ENCODE assay signal across 26 cellular contexts in the genomic region with DNA sequence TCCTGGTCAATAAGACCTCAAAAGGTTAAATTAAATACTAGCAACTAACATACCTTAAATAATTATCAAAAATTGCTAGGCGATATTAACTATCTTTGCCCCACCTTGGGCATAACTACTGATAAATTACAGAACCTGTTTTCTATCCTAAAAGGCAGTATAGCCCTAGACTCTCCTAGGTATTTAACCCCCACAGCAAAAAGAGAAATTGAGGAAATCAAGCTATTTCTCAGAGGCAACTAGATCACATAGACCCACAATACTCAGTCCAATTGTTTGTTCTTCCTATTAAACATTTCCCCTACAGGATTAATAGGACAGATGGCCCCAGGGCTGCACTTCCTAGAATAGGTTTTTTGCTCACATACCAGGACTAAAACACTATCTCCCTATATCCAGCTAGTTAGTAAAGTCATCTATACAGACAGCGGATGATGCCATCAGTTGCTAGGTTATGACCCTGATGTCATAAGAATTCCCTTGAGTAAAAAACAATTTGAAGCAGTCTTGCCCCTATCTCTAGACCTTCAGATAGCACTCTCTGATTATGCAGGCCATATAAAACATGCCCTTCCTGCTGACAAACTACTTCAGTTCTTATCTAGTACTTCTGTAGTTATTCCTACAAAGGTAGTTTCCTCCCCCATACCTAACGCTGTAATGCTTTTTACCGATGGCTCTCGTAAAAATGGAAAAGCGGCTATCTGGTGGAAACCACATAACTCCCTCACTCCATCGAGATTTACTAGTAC.
"Had no signal": no experiment of that assay in that cellular context is flagged by ENCODE, and none has a peak within 500 bp of the region (broad histone marks: within the 10 kb centered on the region; RNA-seq: fewer than 3 reads in every experiment).

No MANE protein-coding gene starts in this region.

- DNase-seq: activated CD4-positive, alpha-beta T cell treated with anti-CD3 and anti-CD28 coated beads for 36 hours; activated CD4-positive, alpha-beta T cell treated with anti-CD3 and anti-CD28 coated beads, Interleukin-2, amount 10 ng/mL, durations not matched to agents 7 days and 5 days; activated CD4-positive, alpha-beta T cell treated with anti-CD3 and anti-CD28 coated beads, Interleukin-2, amount 50 U/mL, for 48 hours; activated CD8-positive, alpha-beta T cell treated with anti-CD3 and anti-CD28 coated beads, Interleukin-2, amount 10 ng/mL, durations not matched to agents 7 days and 5 days; activated gamma-delta T cell treated with Interleukin-2 at 50 U/mL for 16 hours; activated naive CD4-positive, alpha-beta T cell treated with anti-CD3 and anti-CD28 coated beads for 36 hours; activated T-cell treated with anti-CD3 and anti-CD28 coated beads, Interleukin-2, amount 50 U/mL, for 24 hours; adrenal gland; caudate nucleus; NCI-H1105; NCI-H1417 treated with DMSO at 0.1 percent for 48 hours; NCI-H187 treated with DMSO at 0.1 percent for 48 hours; NCI-H2081; NCI-H2171 treated with DMSO at 0.1 percent for 48 hours; NCI-H2227 treated with DMSO at 0.1 percent for 48 hours; NCI-H446 treated with DMSO at 0.1 percent for 48 hours; PC-3; Right ventricle myocardium superior; SW 1271; T-helper 1 cell; T-helper 2 cell; T-helper 9 cell had no signal

- H3K27me3 Mint-ChIP-seq: activated CD4-positive, alpha-beta T cell treated with anti-CD3 and anti-CD28 coated beads for 36 hours; activated CD4-positive, alpha-beta T cell treated with anti-CD3 and anti-CD28 coated beads, Interleukin-2, amount 10 ng/mL, durations not matched to agents 7 days and 5 days; activated T-cell treated with anti-CD3 and anti-CD28 coated beads, Interleukin-2, amount 50 U/mL, for 24 hours; brain had no signal

- H3K4me1 Mint-ChIP-seq: activated CD4-positive, alpha-beta T cell treated with anti-CD3 and anti-CD28 coated beads for 36 hours; activated CD4-positive, alpha-beta T cell treated with anti-CD3 and anti-CD28 coated beads, Interleukin-2, amount 10 ng/mL, durations not matched to agents 7 days and 5 days had no signal

- H3K9me3 Mint-ChIP-seq: activated naive CD4-positive, alpha-beta T cell treated with anti-CD3 and anti-CD28 coated beads, Interleukin-2, amount 50 U/mL, for 72 hours had no signal

- H3K4me3 Mint-ChIP-seq: activated CD4-positive, alpha-beta T cell treated with anti-CD3 and anti-CD28 coated beads for 36 hours; activated CD4-positive, alpha-beta T cell treated with anti-CD3 and anti-CD28 coated beads, Interleukin-2, amount 10 ng/mL, durations not matched to agents 7 days and 5 days; activated CD8-positive, alpha-beta T cell treated with anti-CD3 and anti-CD28 coated beads, Interleukin-2, amount 10 ng/mL, durations not matched to agents 7 days and 5 days; activated naive CD4-positive, alpha-beta T cell treated with anti-CD3 and anti-CD28 coated beads for 36 hours; activated T-cell treated with anti-CD3 and anti-CD28 coated beads, Interleukin-2, amount 50 U/mL, for 24 hours; brain; WTC11 had no signal

- H3K27ac Mint-ChIP-seq: activated CD4-positive, alpha-beta T cell treated with anti-CD3 and anti-CD28 coated beads for 36 hours; activated CD4-positive, alpha-beta T cell treated with anti-CD3 and anti-CD28 coated beads, Interleukin-2, amount 10 ng/mL, durations not matched to agents 7 days and 5 days; activated CD8-positive, alpha-beta T cell treated with anti-CD3 and anti-CD28 coated beads, Interleukin-2, amount 10 ng/mL, durations not matched to agents 7 days and 5 days; activated naive CD4-positive, alpha-beta T cell treated with anti-CD3 and anti-CD28 coated beads for 36 hours; activated naive CD4-positive, alpha-beta T cell treated with anti-CD3 and anti-CD28 coated beads, Interleukin-2, amount 50 U/mL, for 72 hours; activated T-cell treated with anti-CD3 and anti-CD28 coated beads, Interleukin-2, amount 50 U/mL, for 24 hours; brain had no signal

- ATAC-seq: activated CD4-positive, alpha-beta T cell treated with anti-CD3 and anti-CD28 coated beads for 36 hours; activated CD4-positive, CD25-positive, alpha-beta regulatory T cell treated with anti-CD3 and anti-CD28 coated beads, Interleukin-2, amount 50 U/mL, for 24 hours; activated CD8-positive, alpha-beta T cell treated with anti-CD3 and anti-CD28 coated beads, Interleukin-2, amount 10 ng/mL, durations not matched to agents 7 days and 5 days; activated naive CD4-positive, alpha-beta T cell treated with anti-CD3 and anti-CD28 coated beads, Interleukin-2, amount 50 U/mL, for 72 hours; PC-3; WTC11 had no signal
